ENCODE assay signal across 23 cellular contexts in the genomic region with DNA sequence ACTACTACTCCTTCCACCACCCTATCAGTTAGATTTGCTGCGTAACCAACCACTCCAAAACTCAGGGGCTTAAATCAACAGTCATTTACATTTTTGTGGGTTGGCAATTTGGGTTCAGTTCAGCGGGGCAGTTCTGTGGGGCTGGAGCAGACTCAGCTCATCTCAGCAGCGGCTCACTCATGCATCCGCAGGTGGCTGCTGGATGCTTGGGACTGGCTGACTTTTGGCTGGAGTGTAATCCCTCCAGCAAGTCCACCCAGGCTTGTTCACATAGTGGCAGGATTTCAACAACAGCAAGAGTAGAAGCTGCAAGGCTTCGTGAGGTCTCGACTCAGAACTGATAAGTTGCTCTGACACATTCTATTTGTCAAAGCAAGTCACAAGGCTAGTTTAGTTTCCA.
"Had no signal": no experiment of that assay in that cellular context is flagged by ENCODE, and none has a peak within 500 bp of the region (broad histone marks: within the 10 kb centered on the region; RNA-seq: fewer than 3 reads in every experiment).

No MANE protein-coding gene starts in this region.

- H3K4me1 ChIP-seq: adrenal gland, breast epithelium, esophagus muscularis mucosa, left ventricle myocardium inferior, parathyroid adenoma, transverse colon had no signal

- H3K9me3 ChIP-seq: adrenal gland, breast epithelium, esophagus muscularis mucosa, left ventricle myocardium inferior, stomach, transverse colon had no signal

- H3K36me3 ChIP-seq: adrenal gland, breast epithelium, esophagus muscularis mucosa, left ventricle myocardium inferior, stomach, transverse colon had no signal

- H3K9me3 Mint-ChIP-seq: activated T-cell treated with anti-CD3 and anti-CD28 coated beads, Interleukin-2, amount 50 U/mL, for 24 hours; activated T-helper 17 cell treated with anti-CD3 and anti-CD28 coated beads, Interleukin-2, amount 50 U/mL, for 72 hours; nephron had no signal

- H3K27ac ChIP-seq: adrenal gland, breast epithelium, esophagus muscularis mucosa, hepatocyte, left ventricle myocardium inferior, parathyroid adenoma, stomach, transverse colon had no signal

- H3K9ac ChIP-seq: parathyroid adenoma had no signal

- DNase-seq: activated CD4-positive, alpha-beta T cell treated with anti-CD3 and anti-CD28 coated beads, Interleukin-2, amount 50 U/mL, for 4 hours; activated CD8-positive, alpha-beta memory T cell treated with anti-CD3 and anti-CD28 coated beads for 24 hours; activated CD8-positive, alpha-beta memory T cell treated with anti-CD3 and anti-CD28 coated beads, Interleukin-2, amount 50 U/mL, for 4 hours; activated T-cell treated with anti-CD3 and anti-CD28 coated beads, Interleukin-2, amount 50 U/mL, for 24 hours; adrenal gland; effector memory CD4-positive, alpha-beta T cell; glutamatergic neuron; left ventricle myocardium inferior; small intestine; stimulated activated CD4-positive, alpha-beta T cell treated with anti-CD3 and anti-CD28 coated beads, Interleukin-2, amount 100 ng/mL, for 24 hours; stomach; T-helper 9 cell; transverse colon had no signal

- H3K27ac Mint-ChIP-seq: activated naive CD8-positive, alpha-beta T cell; activated T-cell treated with anti-CD3 and anti-CD28 coated beads, Interleukin-2, amount 50 U/mL, for 24 hours; activated T-helper 17 cell treated with anti-CD3 and anti-CD28 coated beads, Interleukin-2, amount 50 U/mL, for 72 hours; nephron; stimulated activated effector memory CD8-positive, alpha-beta T cell treated with anti-CD3 and anti-CD28 coated beads, Interleukin-12 subunit alpha, Interleukin-12 subunit beta, amount 100 ng/mL, for 72 hours had no signal

- H2AFZ ChIP-seq: hepatocyte, parathyroid adenoma had no signal

- H3K27me3 Mint-ChIP-seq: activated naive CD8-positive, alpha-beta T cell; activated T-cell treated with anti-CD3 and anti-CD28 coated beads, Interleukin-2, amount 50 U/mL, for 24 hours; activated T-helper 17 cell treated with anti-CD3 and anti-CD28 coated beads, Interleukin-2, amount 50 U/mL, for 72 hours; central memory CD8-positive, alpha-beta T cell had no signal

- H3K4me1 Mint-ChIP-seq: activated T-helper 17 cell treated with anti-CD3 and anti-CD28 coated beads, Interleukin-2, amount 50 U/mL, for 72 hours; central memory CD8-positive, alpha-beta T cell; nephron; stimulated activated effector memory CD8-positive, alpha-beta T cell treated with anti-CD3 and anti-CD28 coated beads, Interleukin-12 subunit alpha, Interleukin-12 subunit beta, amount 100 ng/mL, for 72 hours had no signal

- H3K4me3 Mint-ChIP-seq: activated naive CD8-positive, alpha-beta T cell; activated T-cell treated with anti-CD3 and anti-CD28 coated beads, Interleukin-2, amount 50 U/mL, for 24 hours; activated T-helper 17 cell treated with anti-CD3 and anti-CD28 coated beads, Interleukin-2, amount 50 U/mL, for 72 hours; central memory CD8-positive, alpha-beta T cell; nephron; stimulated activated effector memory CD8-positive, alpha-beta T cell treated with anti-CD3 and anti-CD28 coated beads, Interleukin-12 subunit alpha, Interleukin-12 subunit beta, amount 100 ng/mL, for 72 hours had no signal

- H3K36me3 Mint-ChIP-seq: activated naive CD8-positive, alpha-beta T cell; stimulated activated effector memory CD8-positive, alpha-beta T cell treated with anti-CD3 and anti-CD28 coated beads, Interleukin-12 subunit alpha, Interleukin-12 subunit beta, amount 100 ng/mL, for 72 hours had no signal

- H3K4me3 ChIP-seq: adrenal gland, breast epithelium, esophagus muscularis mucosa, hepatocyte, left ventricle myocardium inferior, stomach, transverse colon had no signal

- H3K27me3 ChIP-seq: adrenal gland, breast epithelium, esophagus muscularis mucosa, hepatocyte, stomach, transverse colon had no signal

- ATAC-seq: activated T-helper 17 cell treated with anti-CD3 and anti-CD28 coated beads, Interleukin-2, amount 50 U/mL, for 72 hours; sciatic nerve; stimulated activated effector memory CD8-positive, alpha-beta T cell treated with anti-CD3 and anti-CD28 coated beads, Interleukin-12 subunit alpha, Interleukin-12 subunit beta, amount 100 ng/mL, for 72 hours had no signal

- H3K79me2 ChIP-seq: hepatocyte, parathyroid adenoma had no signal

- H3K4me2 ChIP-seq: hepatocyte had no signal
